In the genomic region with DNA sequence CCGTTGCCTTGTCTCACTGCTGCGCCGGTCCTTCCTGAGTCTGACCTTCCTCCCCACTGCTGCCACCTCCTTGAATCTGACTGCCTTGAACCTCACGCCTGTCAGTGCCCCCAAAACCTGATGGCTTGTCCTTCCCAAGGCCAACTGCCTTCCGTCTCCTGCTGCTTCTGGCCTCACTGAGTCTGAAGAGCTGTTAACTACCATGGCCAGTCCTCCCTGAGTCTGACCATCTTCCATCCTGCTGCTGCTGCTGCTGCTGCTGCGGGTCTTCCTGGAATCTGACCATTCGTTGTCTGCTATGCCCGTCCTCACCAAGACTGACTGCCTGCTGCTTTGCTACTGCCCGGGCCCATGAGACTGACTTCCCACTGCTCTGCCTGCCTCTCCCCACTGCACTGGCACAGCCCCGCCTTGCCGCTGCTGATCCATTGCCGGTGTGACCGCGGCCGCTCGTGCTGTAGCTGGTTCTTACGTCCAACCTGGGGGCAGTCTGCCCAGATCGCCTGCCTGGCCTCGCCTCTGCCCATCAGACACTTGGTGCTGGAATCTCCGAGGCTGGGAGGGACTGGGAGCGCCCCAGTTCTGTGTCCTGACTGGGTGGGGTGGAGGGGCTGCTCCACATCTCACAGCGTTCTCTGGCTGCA, we compare ENCODE assay signal across 1 cellular context.
TF ChIP-seq lines count a peak whose summit lies in the region.

No MANE protein-coding gene starts in this region.

TF ChIP-seq in GM23338, 12 proteins besides CTCF, POLR2A, EP300 and RAD21 (continued from another document):
- no peak for TF ChIP-seq REST (IDR thresholded peaks at IDR 0.05; ENCODE audit: unreplicated experiment)
- TF ChIP-seq EZH2 (IDR thresholded peaks at IDR 0.05; ENCODE audit: low read depth, unreplicated experiment), result no peak
TF ChIP-seq in GM23338: peak in this region for 0.
